Comparison of ENCODE assay signal across 27 cellular contexts in the genomic region with DNA sequence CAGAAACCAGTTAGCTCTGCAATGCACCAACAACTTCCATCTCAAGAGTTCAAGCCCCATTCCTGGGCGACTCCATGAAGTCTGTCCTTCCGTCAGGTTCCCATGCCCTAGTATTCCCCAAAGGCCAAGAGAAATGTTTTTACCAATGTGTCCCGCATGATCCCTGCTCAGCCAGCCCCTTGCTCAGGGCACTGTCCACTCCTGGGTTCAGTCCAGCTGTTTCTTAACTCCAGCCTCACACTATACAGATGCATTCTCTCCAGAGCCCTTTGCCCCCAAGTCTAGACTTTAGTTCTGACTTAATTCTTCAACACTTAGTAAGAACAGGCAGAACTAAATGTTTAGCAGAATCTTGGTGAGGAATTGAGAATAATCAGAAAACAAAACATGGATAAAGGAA.
"Had no signal": no experiment of that assay in that cellular context is flagged by ENCODE, and none has a peak within 500 bp of the region (broad histone marks: within the 10 kb centered on the region; RNA-seq: fewer than 3 reads in every experiment).

No MANE protein-coding gene starts in this region.

- H3K4me1 ChIP-seq: left lung, lower lobe of right lung, right atrium auricular region, tibial nerve, upper lobe of left lung, vagina had no signal

- H3K4me1 Mint-ChIP-seq: immature natural killer cell; natural killer cell; stimulated activated effector memory CD8-positive, alpha-beta T cell treated with anti-CD3 and anti-CD28 coated beads, Interleukin-12 subunit alpha, Interleukin-12 subunit beta, amount 100 ng/mL, for 72 hours; stimulated activated naive CD8-positive, alpha-beta T cell treated with anti-CD3 and anti-CD28 coated beads, Interleukin-15, amount 100 ng/mL, for 72 hours had no signal

- H3K4me3 Mint-ChIP-seq: immature natural killer cell; mesothelial cell of epicardium; naive B cell; natural killer cell; nephron progenitor cell; stimulated activated effector memory CD8-positive, alpha-beta T cell treated with anti-CD3 and anti-CD28 coated beads, Interleukin-12 subunit alpha, Interleukin-12 subunit beta, amount 100 ng/mL, for 72 hours; stimulated activated naive CD8-positive, alpha-beta T cell treated with anti-CD3 and anti-CD28 coated beads, Interleukin-15, amount 100 ng/mL, for 72 hours had no signal

- H3K4me3 ChIP-seq: left lung, lower lobe of right lung, ovary, right atrium auricular region, skin epidermis, tibial nerve, upper lobe of left lung, vagina had no signal

- H3K27ac ChIP-seq: left lung, lower lobe of right lung, ovary, right atrium auricular region, skin epidermis, tibial nerve, upper lobe of left lung, vagina had no signal

- H3K36me3 ChIP-seq: left lung, lower lobe of right lung, ovary, right atrium auricular region, tibial nerve, upper lobe of left lung, vagina had no signal

- ATAC-seq: left colon; left lung; lower lobe of right lung; natural killer cell; sciatic nerve; stimulated activated effector memory CD8-positive, alpha-beta T cell treated with anti-CD3 and anti-CD28 coated beads, Interleukin-12 subunit alpha, Interleukin-12 subunit beta, amount 100 ng/mL, for 72 hours; stimulated activated naive CD8-positive, alpha-beta T cell treated with anti-CD3 and anti-CD28 coated beads, Interleukin-15, amount 100 ng/mL, for 72 hours had no signal

- DNase-seq: immature natural killer cell; kidney; left colon; left lung; lower lobe of right lung; mammary epithelial cell; mesendoderm; naive B cell; natural killer cell; nephron progenitor cell; ovary; stimulated activated CD4-positive, alpha-beta T cell treated with anti-CD3 and anti-CD28 coated beads, Interleukin-12 subunit alpha, Interleukin-12 subunit beta, amount 100 ng/mL, for 4 hours; stimulated activated CD4-positive, alpha-beta T cell treated with anti-CD3 and anti-CD28 coated beads, Interleukin-15, amount 100 ng/mL, for 24 hours; stimulated activated CD4-positive, alpha-beta T cell treated with anti-CD3 and anti-CD28 coated beads, Interleukin-2, amount 100 ng/mL, for 24 hours; stimulated activated CD4-positive, alpha-beta T cell treated with anti-CD3 and anti-CD28 coated beads, Interleukin-4, amount 100 ng/mL, for 1 hour; stimulated activated naive CD4-positive, alpha-beta T cell treated with Interleukin-2 at 50 U/mL for 16 hours; stimulated activated naive CD8-positive, alpha-beta T cell treated with anti-CD3 and anti-CD28 coated beads, Interleukin-15, amount 100 ng/mL, for 72 hours; substantia nigra; upper lobe of left lung had no signal

- H3K36me3 Mint-ChIP-seq: immature natural killer cell; mesothelial cell of epicardium; naive B cell; natural killer cell; stimulated activated effector memory CD8-positive, alpha-beta T cell treated with anti-CD3 and anti-CD28 coated beads, Interleukin-12 subunit alpha, Interleukin-12 subunit beta, amount 100 ng/mL, for 72 hours had no signal

- H3K9me3 Mint-ChIP-seq: mesothelial cell of epicardium, nephron progenitor cell had no signal

- H3K27me3 ChIP-seq: left lung, ovary, right atrium auricular region, tibial nerve, upper lobe of left lung, vagina had no signal

- H3K9me3 ChIP-seq: left lung, lower lobe of right lung, ovary, right atrium auricular region, tibial nerve, upper lobe of left lung, vagina had no signal

- H3K27ac Mint-ChIP-seq: immature natural killer cell; mesothelial cell of epicardium; naive B cell; natural killer cell; nephron progenitor cell; progenitor cell of endocrine pancreas; stimulated activated effector memory CD8-positive, alpha-beta T cell treated with anti-CD3 and anti-CD28 coated beads, Interleukin-12 subunit alpha, Interleukin-12 subunit beta, amount 100 ng/mL, for 72 hours; stimulated activated naive CD8-positive, alpha-beta T cell treated with anti-CD3 and anti-CD28 coated beads, Interleukin-15, amount 100 ng/mL, for 72 hours had no signal
